In the genomic region with DNA sequence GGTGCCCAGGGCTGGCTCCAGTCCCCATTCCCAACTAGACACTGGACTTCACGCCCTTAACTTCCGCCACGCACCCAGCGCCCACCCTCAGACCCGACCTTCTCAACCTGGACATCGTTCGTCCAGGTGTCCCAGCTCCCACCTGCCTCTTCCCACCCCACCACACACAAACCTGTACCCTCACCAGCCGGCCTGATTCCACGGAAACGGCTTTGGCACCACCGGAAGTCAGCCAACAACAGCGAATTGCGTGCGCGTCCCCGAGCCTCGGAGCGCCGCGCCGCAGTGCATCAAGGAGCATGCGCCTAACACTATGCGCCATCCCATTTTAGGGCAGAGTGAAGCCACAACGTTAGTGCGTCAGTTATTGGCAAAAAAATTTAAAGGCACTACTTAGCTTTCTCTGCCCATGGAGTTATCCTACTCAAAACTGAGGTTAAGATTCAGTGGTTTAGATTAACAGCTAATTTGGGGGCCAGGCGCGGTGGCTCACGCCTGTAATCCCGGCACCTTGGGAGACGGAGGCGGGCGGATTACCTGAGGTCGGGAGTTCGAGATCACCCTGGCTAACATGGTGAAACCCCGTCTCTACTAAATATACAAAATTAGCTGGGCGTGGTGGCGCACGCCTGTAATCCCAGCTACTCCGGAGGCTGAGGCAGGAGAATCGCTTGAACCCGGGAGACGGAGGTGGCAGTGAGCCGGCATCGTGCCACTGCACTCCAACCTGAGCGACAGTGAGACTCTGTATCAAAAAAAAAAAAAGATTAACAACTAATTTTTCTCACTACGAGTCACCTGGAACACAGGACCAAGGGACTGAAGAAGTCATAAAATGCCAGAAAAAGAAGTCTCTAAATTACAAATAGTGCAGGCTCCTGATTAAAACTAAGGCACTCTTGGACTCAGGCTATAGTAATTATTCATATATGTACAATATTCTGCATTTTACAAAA, we compare ENCODE assay signal across 8 cellular contexts. TPM values are rescaled to one million over a fixed set of nuclear protein-coding genes. Genes with fewer than 3 reads are reported as not detected.
DNase-seq lines count a peak whose midpoint lies in the region; ATAC-seq and TF ChIP-seq lines count a peak whose summit lies in the region.

Gene GON4L, minus strand, starts transcription at position 240 of the 956 bp plus-strand sequence. CDS start 3,434 bp downstream, outside the sequence.

- TF ChIP-seq POLR2A in esophagus squamous epithelium (IDR thresholded peaks at IDR 0.05), result peak in 2 of 4 donors; percentile 24 to 45

- peaks cover 0 to 9% (median 0%) of the 10 kb centered on the region in 4 donors for H3K27me3 ChIP-seq in esophagus squamous epithelium
- H3K27me3 ChIP-seq in muscle layer of duodenum (ENCODE audit: low read depth, low read length), result no peaks in the 10 kb centered on the region

- 21 to 23% methylated on average over 25 to 28 of the region's 46 CpGs for WGBS in esophagus squamous epithelium, 2 donors

- DNase-seq in DMS153 (lab: John Stamatoyannopoulos, UW), result peak; percentile 94
- peak; percentile 87 for DNase-seq in LNCaP clone FGC (ENCODE audit: low read depth)
- peak; percentile 98 for DNase-seq in RPMI8226
- peak; percentile 88 for DNase-seq in activated T-helper 1 cell treated with anti-CD3 and anti-CD28 coated beads, Interleukin-12 subunit alpha, Interleukin-12 subunit beta, Interleukin-2, Interleukin-4 antibody, amounts not matched to agents 30 ng/mL and 10 ng/mL and 1 ng/mL, durations not matched to agents 14 hours and 24 hours and 36 hours (ENCODE audit: low spot score)
- DNase-seq in esophagus squamous epithelium (lab: John Stamatoyannopoulos, UW), result peak; percentile 60
- peak; percentile 82 for DNase-seq in stimulated activated CD8-positive, alpha-beta memory T cell treated with anti-CD3 and anti-CD28 coated beads, Interleukin-7, amount 100 ng/mL, for 4 hours (ENCODE audit: low read depth in 2 of 2)

- no peaks in the 10 kb centered on the region for H3K9me3 ChIP-seq in esophagus squamous epithelium
- no peaks in the 10 kb centered on the region for H3K9me3 ChIP-seq in muscle layer of duodenum (ENCODE audit: control insufficient read depth in 1 of 2, low read length in 2 of 2)

- ATAC-seq in GM21737 (IDR thresholded peaks at IDR 0.05; ENCODE audit: unreplicated experiment), result peak; percentile 47

- H3K4me3 ChIP-seq in LNCaP clone FGC (ENCODE audit: low read depth, low read length), result peak within 1 kb of the TSS; percentile 94
- H3K4me3 ChIP-seq in esophagus squamous epithelium, result peak within 1 kb of the TSS; percentile 67 to 86 (median 76)
- peak within 1 kb of the TSS; percentile 85 to 92 for H3K4me3 ChIP-seq in muscle layer of duodenum (ENCODE audit: low read depth in 1 of 2, low read length in 2 of 2)

- no peaks in the 10 kb centered on the region for H3K9me3 Mint-ChIP-seq in activated T-helper 1 cell treated with anti-CD3 and anti-CD28 coated beads, Interleukin-12 subunit alpha, Interleukin-12 subunit beta, Interleukin-2, Interleukin-4 antibody, amounts not matched to agents 30 ng/mL and 10 ng/mL and 1 ng/mL, durations not matched to agents 14 hours and 24 hours and 36 hours

- TF ChIP-seq CTCF in LNCaP clone FGC (IDR thresholded peaks at IDR 0.05; ENCODE audit: control insufficient read depth, extremely low read depth, insufficient read depth), result no peak
- peak in 1 of 6 experiments; percentile 29 for TF ChIP-seq CTCF in esophagus squamous epithelium (IDR thresholded peaks at IDR 0.05)

- peaks cover 26% of the 10 kb centered on the region for H3K36me3 Mint-ChIP-seq in activated T-helper 1 cell treated with anti-CD3 and anti-CD28 coated beads, Interleukin-12 subunit alpha, Interleukin-12 subunit beta, Interleukin-2, Interleukin-4 antibody, amounts not matched to agents 30 ng/mL and 10 ng/mL and 1 ng/mL, durations not matched to agents 14 hours and 24 hours and 36 hours (ENCODE audit: low read depth)

- H3K4me1 ChIP-seq in esophagus squamous epithelium (peaks cover 9 to 45% (median 14%) of the 10 kb centered on the region in 3 donors), muscle layer of duodenum (ENCODE audit: control insufficient read depth in 1 of 2, insufficient read depth in 2 of 2, low read length in 2 of 2) (peaks cover 6 to 20% of the 10 kb centered on the region in 2 donors)

- H3K4me3 Mint-ChIP-seq in activated T-helper 1 cell treated with anti-CD3 and anti-CD28 coated beads, Interleukin-12 subunit alpha, Interleukin-12 subunit beta, Interleukin-2, Interleukin-4 antibody, amounts not matched to agents 30 ng/mL and 10 ng/mL and 1 ng/mL, durations not matched to agents 14 hours and 24 hours and 36 hours, result peak within 1 kb of the TSS; percentile 99

- H3K4me1 Mint-ChIP-seq in activated T-helper 1 cell treated with anti-CD3 and anti-CD28 coated beads, Interleukin-12 subunit alpha, Interleukin-12 subunit beta, Interleukin-2, Interleukin-4 antibody, amounts not matched to agents 30 ng/mL and 10 ng/mL and 1 ng/mL, durations not matched to agents 14 hours and 24 hours and 36 hours (ENCODE audit: low read depth), result peaks cover 58% of the 10 kb centered on the region

- peak within 1 kb of the TSS; percentile 98 for H3K27ac Mint-ChIP-seq in activated T-helper 1 cell treated with anti-CD3 and anti-CD28 coated beads, Interleukin-12 subunit alpha, Interleukin-12 subunit beta, Interleukin-2, Interleukin-4 antibody, amounts not matched to agents 30 ng/mL and 10 ng/mL and 1 ng/mL, durations not matched to agents 14 hours and 24 hours and 36 hours

- H3K27ac ChIP-seq in esophagus squamous epithelium (peak within 1 kb of the TSS; percentile 87 to 93 (median 90)), muscle layer of duodenum (ENCODE audit: low read length) (peak within 1 kb of the TSS; percentile 91)

- intact Hi-C loops in activated T-helper 1 cell treated with anti-CD3 and anti-CD28 coated beads, Interleukin-12 subunit alpha, Interleukin-12 subunit beta, Interleukin-2, Interleukin-4 antibody, amounts not matched to agents 30 ng/mL and 10 ng/mL and 1 ng/mL, durations not matched to agents 14 hours and 24 hours and 36 hours (cut with micrococcal nuclease), result loop anchor here (1.0 to 10.0 kb wide), 7 partner anchors 36 to 885 kb away; partner anchors contain the start of genes DAP3, FDPS, MEF2D and MRPL24
- intact Hi-C loops in esophagus squamous epithelium (cut with DNase I), result no loop called here

- H3K36me3 ChIP-seq in esophagus squamous epithelium, result peaks cover 0 to 33% (median 21%) of the 10 kb centered on the region in 3 donors
- H3K36me3 ChIP-seq in muscle layer of duodenum (ENCODE audit: control insufficient read depth in 1 of 2, insufficient read depth in 2 of 2, low read length in 2 of 2), result peaks cover 11 to 25% of the 10 kb centered on the region in 2 donors

- H3K27me3 Mint-ChIP-seq in activated T-helper 1 cell treated with anti-CD3 and anti-CD28 coated beads, Interleukin-12 subunit alpha, Interleukin-12 subunit beta, Interleukin-2, Interleukin-4 antibody, amounts not matched to agents 30 ng/mL and 10 ng/mL and 1 ng/mL, durations not matched to agents 14 hours and 24 hours and 36 hours (ENCODE audit: insufficient read depth), result no peaks in the 10 kb centered on the region

RNA-seq across cellular contexts. Expression of gene GON4L, which starts in this region (rescaled TPM):
- total RNA-seq in activated T-helper 1 cell treated with anti-CD3 and anti-CD28 coated beads, Interleukin-12 subunit alpha, Interleukin-12 subunit beta, Interleukin-2, Interleukin-4 antibody, amounts not matched to agents 30 ng/mL and 10 ng/mL and 1 ng/mL, durations not matched to agents 14 hours and 24 hours and 36 hours, result 66.7 and 70.0 TPM in 2 replicates
- 10 to 100 TPM; 12.2 to 32.8 (median 18.7) TPM for total RNA-seq in esophagus squamous epithelium

Comparison
In these comparisons a context has a peak if more than half of its experiments do, and no peak if none do; other contexts are left out.
1. Peak in every context shown above with its lines: DNase-seq, ATAC-seq, H3K4me3 ChIP-seq and H3K27ac ChIP-seq.